In the genomic region with DNA sequence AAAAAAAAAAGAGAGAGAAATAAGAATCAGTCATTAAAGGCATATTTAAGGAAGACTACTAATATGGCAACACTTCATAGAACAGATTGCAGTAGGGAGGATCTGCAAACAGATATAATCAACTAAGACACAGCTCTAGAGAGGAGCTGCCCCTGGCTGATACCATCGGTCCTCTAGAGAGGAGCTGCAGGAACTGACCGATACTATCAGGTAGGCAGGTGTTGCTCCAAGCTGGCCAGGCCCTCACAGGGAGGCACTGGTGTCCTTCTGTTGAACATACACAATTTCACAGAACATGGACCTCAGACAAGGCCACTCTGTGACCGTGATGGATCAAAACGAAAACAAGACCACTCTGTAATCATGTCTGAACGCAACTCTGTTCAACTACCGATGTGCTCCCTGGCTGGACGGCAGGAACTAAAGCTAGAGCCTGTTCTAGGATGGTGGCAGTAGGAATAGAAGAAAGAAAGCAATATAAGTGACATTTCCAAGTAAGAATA, we compare ENCODE assay signal across 22 cellular contexts. TPM values are rescaled to one million over a fixed set of nuclear protein-coding genes. Genes with fewer than 3 reads are reported as not detected.
DNase-seq lines count a peak whose midpoint lies in the region; ATAC-seq, FAIRE-seq and TF ChIP-seq lines count a peak whose summit lies in the region.
"Had no signal": no experiment of that assay in that cellular context is flagged by ENCODE, and none has a peak within 500 bp of the region (broad histone marks: within the 10 kb centered on the region; RNA-seq: fewer than 3 reads in every experiment).

No MANE protein-coding gene starts in this region.

- ATAC-seq in HG03378 (IDR thresholded peaks at IDR 0.05; ENCODE audit: unreplicated experiment): no peak

- peak overlapping the region; percentile 2 for H2AK5ac ChIP-seq in trophoblast cell (ENCODE audit: low read length)

- H3K36me3 ChIP-seq in trophoblast cell (ENCODE audit: control insufficient read depth in 1 of 2, insufficient read depth in 2 of 2, low read length in 2 of 2): no peaks in the 10 kb centered on the region

- WGBS in trophoblast cell (ENCODE audit: extremely low coverage, insufficient coverage, insufficient read length): no CpG with 5 or more reads among the region's 7 CpGs

- H3K18ac ChIP-seq in trophoblast cell (ENCODE audit: low read length): no peak overlapping the region

- intact Hi-C loops in head of caudate nucleus (cut with DNase I): no loop called here

- no peak overlapping the region for H3K23ac ChIP-seq in trophoblast cell (ENCODE audit: low read length)

- H3K9ac ChIP-seq in trophoblast cell (ENCODE audit: low read length): no peak overlapping the region
- H3K9ac ChIP-seq: BLaER1 had no signal

- peaks cover 6 to 8% of the 10 kb centered on the region in 2 experiments for H3K4me1 ChIP-seq in trophoblast cell (ENCODE audit: control insufficient read depth in 1 of 2, insufficient read depth in 2 of 2, low read length in 2 of 2)

- no peak overlapping the region for H3K4me3 ChIP-seq in trophoblast cell (ENCODE audit: low read depth, low read length)
- H3K4me3 ChIP-seq: BLaER1 had no signal

- H2BK12ac ChIP-seq in trophoblast cell (ENCODE audit: low read length): peak overlapping the region; percentile 30

- H3K79me2 ChIP-seq in trophoblast cell (ENCODE audit: control insufficient read depth, insufficient read depth, low read length, poor library complexity): no peaks in the 10 kb centered on the region

- no peaks in the 10 kb centered on the region for H3K27me3 ChIP-seq in trophoblast cell (ENCODE audit: insufficient read depth, low read length)
- H3K27me3 ChIP-seq: BLaER1 had no signal

- no peak overlapping the region for H4K8ac ChIP-seq in trophoblast cell (ENCODE audit: low read depth, low read length)

- FAIRE-seq in D721Med (lab: Jason Lieb, UNC): peak; percentile 11
- FAIRE-seq: GM12891, RCC 7860 had no signal

- no peak overlapping the region for H2BK5ac ChIP-seq in trophoblast cell (ENCODE audit: low read depth, low read length, poor library complexity)

- peak overlapping the region; percentile 9 for H3K14ac ChIP-seq in trophoblast cell (ENCODE audit: low read length)

- no peak overlapping the region for H2BK120ac ChIP-seq in trophoblast cell (ENCODE audit: insufficient read depth, low read length, poor library complexity)

- H3K27ac ChIP-seq in trophoblast cell (ENCODE audit: low read depth, low read length): no peak overlapping the region
- H3K27ac ChIP-seq: BLaER1 had no signal

- no peak overlapping the region for H2AFZ ChIP-seq in trophoblast cell (ENCODE audit: insufficient read depth, low read length, poor library complexity)

- H3K4ac ChIP-seq in trophoblast cell (ENCODE audit: low read depth, low read length): no peak overlapping the region

- DNase-seq in D721Med (ENCODE audit: insufficient read length, low spot score) (no peak), SK-N-DZ (ENCODE audit: low spot score) (peak; percentile 75), cerebellar cortex (ENCODE audit: low spot score) (peak; percentile 51), trophoblast cell (peak; percentile 11 to 55), GM10266 (ENCODE audit: extremely low spot score) (no peak), head of caudate nucleus (no peak)
- DNase-seq: CD4-positive, CD25-positive, alpha-beta regulatory T cell; COR-L47; GDM1; GOT3; NCI-H1092 treated with DMSO at 0.1 percent for 48 hours; NCI-H1436; NCI-H187; NCI-H2107; NCI-H446; NCI-H524 treated with DMSO at 0.1 percent for 48 hours; NCI-H774; SIG-M5 had no signal

- TF ChIP-seq CTCF in D721Med (IDR thresholded peaks at IDR 0.05; ENCODE audit: insufficient read depth, missing control alignments) (no peak), GM10266 (IDR thresholded peaks at IDR 0.05; ENCODE audit: control insufficient read depth, insufficient read depth, low read depth, missing control alignments) (no peak)

- H3K9me3 ChIP-seq in trophoblast cell (ENCODE audit: insufficient read depth, low read depth, low read length): no peaks in the 10 kb centered on the region
- H3K9me3 ChIP-seq: BLaER1 had no signal

- H3K79me1 ChIP-seq in trophoblast cell (ENCODE audit: low read length): peaks cover 6% of the 10 kb centered on the region

- no peak overlapping the region for H4K12ac ChIP-seq in trophoblast cell (ENCODE audit: low read depth, low read length)

- H4K91ac ChIP-seq in trophoblast cell (ENCODE audit: low read depth, low read length): peak overlapping the region; percentile 55

- no peak overlapping the region for H3K4me2 ChIP-seq in trophoblast cell (ENCODE audit: low read length)

RNA-seq across cellular contexts. Expression of a gene that starts 15.5 kb away (rescaled TPM):
- 30.5 and 39.5 TPM in 2 replicates for polyA plus RNA-seq in SK-N-DZ (2014; cell fraction: cytosol; rRNA removed)
- 17.7 and 22.1 TPM in 2 replicates for polyA plus RNA-seq in SK-N-DZ (2014; cell fraction: nucleus; rRNA removed)
- 48.3 and 50.2 TPM in 2 replicates for polyA plus RNA-seq in trophoblast cell (2013)

Comparison
In these comparisons a context has a peak if more than half of its experiments do, and no peak if none do; other contexts are left out.
1. DNase-seq: peak in SK-N-DZ (single experiment), cerebellar cortex (single experiment) and trophoblast cell (2 of 2); none in D721Med (single experiment), GM10266 (single experiment) and head of caudate nucleus (0 of 42).